ENCODE assay signal across 8 cellular contexts in genomic region chr17:46253722-46254121, GRCh38. TPM values are rescaled to one million over a fixed set of nuclear protein-coding genes. Genes with fewer than 3 reads are reported as not detected.
DNase-seq lines count a peak whose midpoint lies in the region; ATAC-seq and TF ChIP-seq lines count a peak whose summit lies in the region.
"Not testable (repeated sequence)": the region's sequence is repeated elsewhere in the genome, so short reads cannot be mapped to it uniquely, and the experiment has no call there.

No MANE protein-coding gene starts in this region.

- DNase-seq in DND-41: peak; percentile 64
- DNase-seq in HuH-7 (ENCODE audit: low spot score): peak; percentile 64
- DNase-seq in OCI-M1 (lab: John Stamatoyannopoulos, UW): peak; percentile 80
- peak; percentile 71 for DNase-seq in activated CD4-positive, alpha-beta T cell treated with anti-CD3 and anti-CD28 coated beads, Interleukin-2, amount 50 U/mL, for 24 hours (ENCODE audit: low read depth in 1 of 2, low spot score in 1 of 2)
- DNase-seq in brain microvascular endothelial cell: peak; percentile 25
- DNase-seq in right cardiac atrium: peak; percentile 73 to 91 (median 73)
- DNase-seq in psoas muscle: peak; percentile 76 to 80
- peak in 31 of 49 donors; percentile 4 to 75 (median 40) for DNase-seq in substantia nigra (lab: John Stamatoyannopoulos, UW)

- H3K4me2 ChIP-seq in DND-41 (ENCODE audit: insufficient read depth, low read length): not testable (repeated sequence)

- not testable (repeated sequence) for H3K9ac ChIP-seq in DND-41 (ENCODE audit: low read depth, low read length)

- not testable (repeated sequence) for H3K79me2 ChIP-seq in DND-41 (ENCODE audit: insufficient read depth, low read length)

- not testable (repeated sequence) for H3K4me3 ChIP-seq in DND-41 (ENCODE audit: low read depth in 1 of 2, low read length in 2 of 2); brain microvascular endothelial cell (ENCODE audit: low read depth, low read length); right cardiac atrium (ENCODE audit: low read length); psoas muscle

- H3K27me3 ChIP-seq in DND-41 (ENCODE audit: insufficient read depth, low read length, poor library complexity); brain microvascular endothelial cell (replicated peaks); right cardiac atrium (ENCODE audit: control insufficient read depth, insufficient read depth); psoas muscle (ENCODE audit: insufficient read depth in 3 of 3, low read length in 2 of 3): not testable (repeated sequence)

- TF ChIP-seq CTCF in DND-41 (IDR thresholded peaks at IDR 0.05; ENCODE audit: borderline replicate concordance, extremely low read depth, low read length, poor library complexity, severe bottlenecking) (peak; percentile 67), brain microvascular endothelial cell (IDR thresholded peaks at IDR 0.05; ENCODE audit: low read depth, low read length, missing control alignments) (peak; percentile 69), psoas muscle (IDR thresholded peaks at IDR 0.05) (peak; percentile 56)

- H3K27ac ChIP-seq in DND-41 (ENCODE audit: low read length); brain microvascular endothelial cell; right cardiac atrium (ENCODE audit: low read length); psoas muscle; substantia nigra (ENCODE audit: low read depth, low read length, poor library complexity, severe bottlenecking): not testable (repeated sequence)

- not testable (repeated sequence) for H3K36me3 ChIP-seq in DND-41 (ENCODE audit: insufficient read depth, low read length); brain microvascular endothelial cell (replicated peaks); psoas muscle (ENCODE audit: insufficient read depth in 1 of 2, low read depth in 1 of 2)

- H3K4me1 ChIP-seq in DND-41 (ENCODE audit: insufficient read depth, low read length); right cardiac atrium (ENCODE audit: control insufficient read depth, insufficient read depth, low read length); psoas muscle: not testable (repeated sequence)

- in situ Hi-C loops in brain microvascular endothelial cell (cut with HindIII; ENCODE audit: low pct_ligation_motif_present, low sequenced_read_pairs): not testable (repeated sequence)

- ATAC-seq in DND-41 (ENCODE audit: insufficient read depth, low read depth): peak; percentile 84
- ATAC-seq in right cardiac atrium: peak in 1 of 2 donors; percentile 90
- ATAC-seq in psoas muscle: peak; percentile 52 to 91 (median 88)

- H3K9me3 ChIP-seq in DND-41 (ENCODE audit: insufficient read depth, low read length, severe bottlenecking); right cardiac atrium (ENCODE audit: control insufficient read depth, low read length); psoas muscle: not testable (repeated sequence)

- not testable (repeated sequence) for H2AFZ ChIP-seq in DND-41 (ENCODE audit: low read depth, low read length)

- intact Hi-C loops in right cardiac atrium (cut with DNase I); psoas muscle (cut with DNase I): not testable (repeated sequence)

- WGBS in right cardiac atrium: 40% methylated on average over 8 of the region's 8 CpGs
- 30 to 40% (median 36%) methylated on average over 7 to 8 of the region's 8 CpGs for WGBS in psoas muscle, 3 donors

- not testable (repeated sequence) for H4K20me1 ChIP-seq in DND-41 (ENCODE audit: insufficient read depth, low read length)

RNA-seq across cellular contexts. Expression of gene LRRC37A, which starts 41.2 kb away (rescaled TPM):
- total RNA-seq in right cardiac atrium (1 to 10 TPM; 1.3 to 2.0 (median 1.7) TPM), psoas muscle (1 to 10 TPM in 2 of 4 donors, under 1 TPM in 2; 0.17 to 3.0 (median 1.5) TPM)
- polyA plus RNA-seq in right cardiac atrium (0.91 TPM), psoas muscle (1 to 10 TPM in 1 of 3 donors, under 1 TPM in 2; 0.47 to 1.3 (median 0.61) TPM)

Comparison
In these comparisons a context has a peak if more than half of its experiments do, and no peak if none do; other contexts are left out.
1. DNase-seq: peak in every context shown above with its lines; median percentile 80 in OCI-M1; 78 in psoas muscle; 73 in right cardiac atrium; 71 in activated CD4-positive, alpha-beta T cell treated with anti-CD3 and anti-CD28 coated beads, Interleukin-2, amount 50 U/mL, for 24 hours; 64 in DND-41; 64 in HuH-7; 40 in substantia nigra; 25 in brain microvascular endothelial cell.